Comparison of ENCODE assay signal across 26 cellular contexts in the genomic region with DNA sequence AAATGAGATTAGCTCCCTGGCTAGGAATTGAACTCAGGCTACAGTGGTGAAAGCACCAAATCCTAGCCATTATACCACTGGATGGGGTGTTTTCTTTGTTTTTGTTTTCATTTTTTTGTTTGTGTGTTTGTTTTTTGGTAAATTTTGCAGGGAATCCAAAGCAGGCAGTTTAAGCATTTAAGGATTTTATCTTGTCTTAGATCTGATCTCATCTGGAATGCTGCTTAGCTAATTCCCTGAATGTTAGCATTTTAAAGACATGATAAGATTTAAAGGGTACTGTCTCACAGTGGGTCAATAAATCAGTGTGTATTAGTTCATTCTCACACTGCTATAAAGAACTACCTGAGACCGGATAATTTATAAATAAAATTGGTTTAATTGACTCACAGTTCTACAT.
"Had no signal": no experiment of that assay in that cellular context is flagged by ENCODE, and none has a peak within 500 bp of the region (broad histone marks: within the 10 kb centered on the region; RNA-seq: fewer than 3 reads in every experiment).

No MANE protein-coding gene starts in this region.

- H3K4me1 ChIP-seq: colonic mucosa had no signal

- H3K27me3 Mint-ChIP-seq: dendritic cell treated with granulocyte-macrophage colony-stimulating factor and Interleukin-4, amounts not matched to agents 40 ng/mL and 50 ng/mL, for 4 days had no signal

- DNase-seq: colonic mucosa; cortex of kidney; effector CD8-positive, alpha-beta T cell; effector memory CD8-positive, alpha-beta T cell; endodermal cell; erythroblast; esophagus squamous epithelium; foreskin keratinocyte; heart left ventricle; hypothalamus; immature natural killer cell; islet precursor cell; left cardiac atrium; left lung; left ventricle myocardium superior; lower lobe of right lung; mesenchymal stem cell; midbrain; naive thymus-derived CD4-positive, alpha-beta T cell had no signal

- H3K4me2 ChIP-seq: hepatocyte had no signal

- FAIRE-seq: endometrium, frontal cortex had no signal

- H3K36me3 ChIP-seq: colonic mucosa, esophagus squamous epithelium, gastroesophageal sphincter, left lung, lower lobe of right lung had no signal

- H3K4me3 Mint-ChIP-seq: dendritic cell treated with granulocyte-macrophage colony-stimulating factor and Interleukin-4, amounts not matched to agents 40 ng/mL and 50 ng/mL, for 4 days; effector memory CD8-positive, alpha-beta T cell; endodermal cell; immature natural killer cell; naive thymus-derived CD4-positive, alpha-beta T cell had no signal

- H3K27ac Mint-ChIP-seq: dendritic cell treated with granulocyte-macrophage colony-stimulating factor and Interleukin-4, amounts not matched to agents 40 ng/mL and 50 ng/mL, for 4 days; effector memory CD8-positive, alpha-beta T cell; endodermal cell; immature natural killer cell; naive thymus-derived CD4-positive, alpha-beta T cell had no signal

- H3K27ac ChIP-seq: colonic mucosa, epithelial cell of prostate, esophagus squamous epithelium, foreskin keratinocyte, gastroesophageal sphincter, heart left ventricle, hepatocyte, left lung, lower lobe of right lung had no signal

- H3K9me3 Mint-ChIP-seq: effector memory CD8-positive, alpha-beta T cell; immature natural killer cell had no signal

- H3K9me3 ChIP-seq: colonic mucosa, esophagus squamous epithelium, gastroesophageal sphincter, left lung, lower lobe of right lung had no signal

- H2AFZ ChIP-seq: hepatocyte had no signal

- H3K27me3 ChIP-seq: colonic mucosa, esophagus squamous epithelium, foreskin keratinocyte, gastroesophageal sphincter, heart left ventricle, hepatocyte, left lung had no signal

- H3K4me3 ChIP-seq: colonic mucosa, esophagus squamous epithelium, gastroesophageal sphincter, heart left ventricle, hepatocyte, left lung, lower lobe of right lung had no signal

- ATAC-seq: effector memory CD8-positive, alpha-beta T cell; esophagus mucosa; foreskin keratinocyte; gastroesophageal sphincter; heart left ventricle; left cardiac atrium; left lung; left ventricle myocardium superior; lower lobe of right lung; naive thymus-derived CD4-positive, alpha-beta T cell had no signal
